In the genomic region with DNA sequence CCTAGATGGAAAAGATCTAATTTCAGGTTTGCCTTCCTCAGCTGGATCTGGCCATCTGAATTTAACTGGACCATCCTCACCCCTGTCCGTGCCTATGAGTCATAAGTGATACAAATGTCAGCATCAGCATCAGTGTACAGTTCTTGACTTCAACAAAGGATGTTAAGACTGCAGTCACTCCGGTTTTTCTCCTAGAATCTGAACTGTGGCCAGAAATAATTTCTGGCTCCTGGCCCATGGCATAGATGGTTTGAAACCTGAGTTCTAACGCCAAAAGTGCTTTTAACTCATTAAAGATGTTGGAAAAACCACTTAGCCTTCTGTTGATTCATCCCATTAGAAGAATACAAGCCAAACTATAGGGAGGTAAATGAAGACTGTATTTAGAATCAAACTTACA, we compare ENCODE assay signal across 24 cellular contexts.
A peak's percentile ranks its signal among the peaks of the same experiment; 100 is the strongest.
DNase-seq lines count a peak whose midpoint lies in the region; ATAC-seq, FAIRE-seq and TF ChIP-seq lines count a peak whose summit lies in the region.
"Had no signal": no experiment of that assay in that cellular context is flagged by ENCODE, and none has a peak within 500 bp of the region (broad histone marks: within the 10 kb centered on the region; RNA-seq: fewer than 3 reads in every experiment).

No MANE protein-coding gene starts in this region.

- no peaks in the 10 kb centered on the region for H3K9me3 Mint-ChIP-seq in activated naive CD4-positive, alpha-beta T cell treated with anti-CD3 and anti-CD28 coated beads, Interleukin-2, amount 50 U/mL, for 72 hours
- peaks cover 0 to 2% (median 0%) of the 10 kb centered on the region in 5 donors for H3K9me3 Mint-ChIP-seq in CD8-positive, alpha-beta memory T cell
- H3K9me3 Mint-ChIP-seq: dendritic cell treated with granulocyte-macrophage colony-stimulating factor and Interleukin-4, amounts not matched to agents 40 ng/mL and 50 ng/mL, for 4 days; GM23338; natural killer cell had no signal

- TF ChIP-seq CTCF in HEK293 (tag by site-specific recombination; IDR thresholded peaks at IDR 0.05) (no peak), bronchial epithelial cell (IDR thresholded peaks at IDR 0.05; ENCODE audit: insufficient read depth, low read length, severe bottlenecking) (no peak)

- H3K4me1 ChIP-seq in HEK293 (ENCODE audit: control insufficient read depth, insufficient read depth, low read length): peaks cover 41% of the 10 kb centered on the region
- peaks cover 17% of the 10 kb centered on the region for H3K4me1 ChIP-seq in CD8-positive, alpha-beta memory T cell (ENCODE audit: insufficient read depth, low read length)
- H3K4me1 ChIP-seq: adrenal gland, left lung, tibial artery had no signal

- peaks cover 11 to 20% (median 17%) of the 10 kb centered on the region in 3 donors for H3K4me1 Mint-ChIP-seq in CD8-positive, alpha-beta memory T cell

- CTCF ChIA-PET in HEK293 (lab: Yijun Ruan, JAX): interaction anchor here (0.6 kb wide), 1 partner anchor 352 kb away, joined by 7 read pairs; no protein-coding TSS in a partner anchor
- CTCF ChIA-PET in CD8-positive, alpha-beta memory T cell (lab: Charles Lee): no interaction called here

- POLR2A ChIA-PET in HEK293 (lab: Yijun Ruan, JAX): no interaction called here
- POLR2A ChIA-PET in CD8-positive, alpha-beta memory T cell (lab: Charles Lee): no interaction called here

- H3K27ac ChIP-seq in HEK293 (ENCODE audit: extremely low read depth, low read depth, low read length): no peak overlapping the region
- no peak overlapping the region for H3K27ac ChIP-seq in CD8-positive, alpha-beta memory T cell (ENCODE audit: low read depth, low read length)
- H3K27ac ChIP-seq: adrenal gland, left lung, tibial artery had no signal

- peaks cover 0 to 16% of the 10 kb centered on the region in 2 donors for H3K27me3 Mint-ChIP-seq in CD8-positive, alpha-beta memory T cell
- H3K27me3 Mint-ChIP-seq: dendritic cell treated with granulocyte-macrophage colony-stimulating factor and Interleukin-4, amounts not matched to agents 40 ng/mL and 50 ng/mL, for 4 days had no signal

- H3K4me3 ChIP-seq in HEK293 (ENCODE audit: low read depth, low read length) (no peak overlapping the region), bronchial epithelial cell (ENCODE audit: low read depth, low read length) (no peak overlapping the region)
- H3K4me3 ChIP-seq in CD8-positive, alpha-beta memory T cell (ENCODE audit: low read length): no peak overlapping the region
- H3K4me3 ChIP-seq: adrenal gland, GM23338, left lung, smooth muscle cell, tibial artery had no signal

- no peaks in the 10 kb centered on the region for H3K9me3 ChIP-seq in HEK293 (ENCODE audit: control insufficient read depth, insufficient read depth, low read depth, low read length)
- no peaks in the 10 kb centered on the region for H3K9me3 ChIP-seq in CD8-positive, alpha-beta memory T cell (ENCODE audit: low read length)
- H3K9me3 ChIP-seq: adrenal gland, left lung, tibial artery had no signal

- H3K36me3 ChIP-seq in HEK293 (ENCODE audit: control insufficient read depth in 2 of 2, insufficient read depth in 1 of 2, low read length in 2 of 2) (no peaks in the 10 kb centered on the region), bronchial epithelial cell (ENCODE audit: control insufficient read depth, insufficient read depth, low read length) (no peaks in the 10 kb centered on the region)
- H3K36me3 ChIP-seq in CD8-positive, alpha-beta memory T cell (ENCODE audit: insufficient read depth, low read length): no peaks in the 10 kb centered on the region
- H3K36me3 ChIP-seq: adrenal gland, left lung, tibial artery had no signal

- H3K4me3 Mint-ChIP-seq in CD8-positive, alpha-beta memory T cell: no peak overlapping the region
- H3K4me3 Mint-ChIP-seq: dendritic cell treated with granulocyte-macrophage colony-stimulating factor and Interleukin-4, amounts not matched to agents 40 ng/mL and 50 ng/mL, for 4 days; GM23338; mesothelial cell of epicardium; natural killer cell had no signal

- FAIRE-seq in bronchial epithelial cell (lab: Jason Lieb, UNC): no peak
- FAIRE-seq: GM12892, TTC549 had no signal

- DNase-seq in NCI-H1436 treated with DMSO at 0.1 percent for 48 hours (lab: John Stamatoyannopoulos, UW) (peak; percentile 82), NCI-H446 treated with DMSO at 0.1 percent for 48 hours (lab: John Stamatoyannopoulos, UW) (peak; percentile 93), bronchial epithelial cell (ENCODE audit: low read depth) (peak; percentile 7), mucosa of gallbladder (ENCODE audit: low spot score) (no peak), NCI-H187 (lab: John Stamatoyannopoulos, UW) (no peak)
- no peak for DNase-seq in activated naive CD4-positive, alpha-beta T cell treated with anti-CD3 and anti-CD28 coated beads, Interleukin-2, amount 50 U/mL, for 72 hours (ENCODE audit: low spot score in 2 of 2)
- DNase-seq in CD8-positive, alpha-beta memory T cell: no peak
- DNase-seq: activated gamma-delta T cell treated with Interleukin-2 at 50 U/mL for 16 hours; activated T-cell treated with anti-CD3 and anti-CD28 coated beads, Interleukin-2, amount 50 U/mL, for 1 hour; adrenal gland; caudate nucleus; left lung; natural killer cell; NCI-H524 treated with DMSO at 0.1 percent for 48 hours; retina; stimulated activated naive CD4-positive, alpha-beta T cell treated with Interleukin-2 at 50 U/mL for 16 hours; tibial artery had no signal

- no peaks in the 10 kb centered on the region for H3K27me3 ChIP-seq in bronchial epithelial cell (ENCODE audit: control insufficient read depth, insufficient read depth, low read length)
- no peaks in the 10 kb centered on the region for H3K27me3 ChIP-seq in CD8-positive, alpha-beta memory T cell (ENCODE audit: insufficient read depth, low read length, poor library complexity, severe bottlenecking)
- H3K27me3 ChIP-seq: adrenal gland, left lung, tibial artery had no signal

- no peak for ATAC-seq in activated naive CD4-positive, alpha-beta T cell treated with anti-CD3 and anti-CD28 coated beads, Interleukin-2, amount 50 U/mL, for 72 hours
- ATAC-seq: GM23338, left lung, natural killer cell had no signal

- peaks cover 0 to 4% of the 10 kb centered on the region in 2 donors for H3K36me3 Mint-ChIP-seq in activated naive CD4-positive, alpha-beta T cell treated with anti-CD3 and anti-CD28 coated beads, Interleukin-2, amount 50 U/mL, for 72 hours
- H3K36me3 Mint-ChIP-seq in CD8-positive, alpha-beta memory T cell: peaks cover 0 to 6% (median 0%) of the 10 kb centered on the region in 3 donors
- H3K36me3 Mint-ChIP-seq: mesothelial cell of epicardium, natural killer cell had no signal

- H3K27ac Mint-ChIP-seq in activated naive CD4-positive, alpha-beta T cell treated with anti-CD3 and anti-CD28 coated beads, Interleukin-2, amount 50 U/mL, for 72 hours: no peak overlapping the region
- no peak overlapping the region for H3K27ac Mint-ChIP-seq in CD8-positive, alpha-beta memory T cell
- H3K27ac Mint-ChIP-seq: dendritic cell treated with granulocyte-macrophage colony-stimulating factor and Interleukin-4, amounts not matched to agents 40 ng/mL and 50 ng/mL, for 4 days; GM23338; mesothelial cell of epicardium; natural killer cell had no signal

TF ChIP-seq in HEK293, 187 proteins besides CTCF, POLR2A, EP300 and RAD21 (continues in another document):
- TF ChIP-seq, protein P1, sequence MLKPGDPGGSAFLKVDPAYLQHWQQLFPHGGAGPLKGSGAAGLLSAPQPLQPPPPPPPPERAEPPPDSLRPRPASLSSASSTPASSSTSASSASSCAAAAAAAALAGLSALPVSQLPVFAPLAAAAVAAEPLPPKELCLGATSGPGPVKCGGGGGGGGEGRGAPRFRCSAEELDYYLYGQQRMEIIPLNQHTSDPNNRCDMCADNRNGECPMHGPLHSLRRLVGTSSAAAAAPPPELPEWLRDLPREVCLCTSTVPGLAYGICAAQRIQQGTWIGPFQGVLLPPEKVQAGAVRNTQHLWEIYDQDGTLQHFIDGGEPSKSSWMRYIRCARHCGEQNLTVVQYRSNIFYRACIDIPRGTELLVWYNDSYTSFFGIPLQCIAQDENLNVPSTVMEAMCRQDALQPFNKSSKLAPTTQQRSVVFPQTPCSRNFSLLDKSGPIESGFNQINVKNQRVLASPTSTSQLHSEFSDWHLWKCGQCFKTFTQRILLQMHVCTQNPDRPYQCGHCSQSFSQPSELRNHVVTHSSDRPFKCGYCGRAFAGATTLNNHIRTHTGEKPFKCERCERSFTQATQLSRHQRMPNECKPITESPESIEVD (tag by site-specific recombination; IDR thresholded peaks at IDR 0.05): peak; percentile 86
- 0 out of 2 replicates have a peak, but pooled peaks have one; percentile 36 for TF ChIP-seq ZNF10 (tag by site-specific recombination; IDR thresholded peaks at IDR 0.05)
- TF ChIP-seq ZNF701 (tag by site-specific recombination; IDR thresholded peaks at IDR 0.05): no peak
- no peak for TF ChIP-seq SCRT2 (tag by site-specific recombination; IDR thresholded peaks at IDR 0.05)
- no peak for TF ChIP-seq TCF7L2 (IDR thresholded peaks at IDR 0.05; ENCODE audit: borderline replicate concordance, low read depth, low read length)
- TF ChIP-seq OSR2 (tag by site-specific recombination; IDR thresholded peaks at IDR 0.05): 0 out of 2 replicates have a peak, but pooled peaks have one; percentile 17
- TF ChIP-seq FEZF1 (tag by site-specific recombination; IDR thresholded peaks at IDR 0.05): peak; percentile 42; the same call in 1 of the 2 replicates
- no peak for TF ChIP-seq ZNF830 (tag by site-specific recombination; IDR thresholded peaks at IDR 0.05; ENCODE audit: low read depth)
- 0 out of 2 replicates have a peak, but pooled peaks have one; percentile 11 for TF ChIP-seq ZBTB17 (tag by site-specific recombination; IDR thresholded peaks at IDR 0.05)
- TF ChIP-seq, protein P2, sequence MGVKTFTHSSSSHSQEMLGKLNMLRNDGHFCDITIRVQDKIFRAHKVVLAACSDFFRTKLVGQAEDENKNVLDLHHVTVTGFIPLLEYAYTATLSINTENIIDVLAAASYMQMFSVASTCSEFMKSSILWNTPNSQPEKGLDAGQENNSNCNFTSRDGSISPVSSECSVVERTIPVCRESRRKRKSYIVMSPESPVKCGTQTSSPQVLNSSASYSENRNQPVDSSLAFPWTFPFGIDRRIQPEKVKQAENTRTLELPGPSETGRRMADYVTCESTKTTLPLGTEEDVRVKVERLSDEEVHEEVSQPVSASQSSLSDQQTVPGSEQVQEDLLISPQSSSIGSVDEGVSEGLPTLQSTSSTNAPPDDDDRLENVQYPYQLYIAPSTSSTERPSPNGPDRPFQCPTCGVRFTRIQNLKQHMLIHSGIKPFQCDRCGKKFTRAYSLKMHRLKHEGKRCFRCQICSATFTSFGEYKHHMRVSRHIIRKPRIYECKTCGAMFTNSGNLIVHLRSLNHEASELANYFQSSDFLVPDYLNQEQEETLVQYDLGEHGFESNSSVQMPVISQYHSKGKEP (tag by site-specific recombination; IDR thresholded peaks at IDR 0.05): 0 out of 2 replicates have a peak, but pooled peaks have one; percentile 3
- no peak for TF ChIP-seq KLF1 (tag by site-specific recombination; IDR thresholded peaks at IDR 0.05)

Comparison
In these comparisons a context has a peak if more than half of its experiments do, and no peak if none do; other contexts are left out.
1. DNase-seq: peak in NCI-H1436 treated with DMSO at 0.1 percent for 48 hours (single experiment), NCI-H446 treated with DMSO at 0.1 percent for 48 hours (single experiment) and bronchial epithelial cell (single experiment); none in activated naive CD4-positive, alpha-beta T cell treated with anti-CD3 and anti-CD28 coated beads, Interleukin-2, amount 50 U/mL, for 72 hours (0 of 2), mucosa of gallbladder (single experiment), CD8-positive, alpha-beta memory T cell (0 of 5) and NCI-H187 (0 of 2).